In the genomic region with DNA sequence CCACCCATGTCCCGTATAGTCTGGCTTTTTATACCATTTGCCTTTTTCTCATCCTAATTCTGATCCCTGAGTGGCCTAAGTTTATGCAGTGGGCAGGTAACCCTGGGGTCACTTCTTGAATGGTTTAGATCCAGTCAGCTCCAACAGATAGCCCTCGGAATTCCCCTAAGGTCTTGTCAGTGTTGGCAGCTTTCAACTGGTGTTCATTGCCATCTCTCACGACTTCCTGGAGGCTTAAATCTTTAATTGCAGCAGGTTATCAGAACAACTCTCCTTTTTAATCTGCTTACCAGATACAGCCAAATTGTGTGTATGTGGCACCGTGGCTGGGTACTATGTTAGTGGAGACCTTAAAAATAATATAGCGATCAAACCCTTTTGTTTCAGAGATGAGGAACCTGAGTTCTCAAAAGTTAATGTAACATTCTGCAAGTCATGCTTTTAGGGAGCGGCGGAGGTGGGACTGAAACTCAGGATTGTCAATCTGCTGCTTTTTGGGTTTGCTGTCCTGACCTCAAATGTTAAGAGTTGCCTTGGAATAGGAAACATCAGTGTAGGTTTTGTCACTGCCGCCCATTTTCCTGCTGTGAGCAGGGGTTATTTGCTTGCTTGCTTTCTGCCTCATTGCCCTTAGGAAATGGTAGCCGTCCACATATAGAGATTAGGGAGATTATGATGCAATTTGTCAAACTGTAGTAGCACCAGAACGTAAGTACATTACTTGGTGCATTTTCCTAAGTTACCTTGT, we compare ENCODE assay signal across 8 cellular contexts. TPM values are rescaled to one million over a fixed set of nuclear protein-coding genes. Genes with fewer than 3 reads are reported as not detected.
DNase-seq lines count a peak whose midpoint lies in the region; ATAC-seq and TF ChIP-seq lines count a peak whose summit lies in the region.

No MANE protein-coding gene starts in this region.

- no peak for TF ChIP-seq CTCF in neural cell (IDR thresholded peaks at IDR 0.05; ENCODE audit: poor library complexity, severe bottlenecking)

- H3F3A ChIP-seq in neural cell (ENCODE audit: insufficient read depth, low read length, poor library complexity, severe bottlenecking), result no peaks in the 10 kb centered on the region

- no peaks in the 10 kb centered on the region for H4K20me1 ChIP-seq in neural cell (ENCODE audit: insufficient read depth)

- ATAC-seq in HG02678 (IDR thresholded peaks at IDR 0.05; ENCODE audit: unreplicated experiment), result peak; percentile 26
- ATAC-seq in GM21825 (IDR thresholded peaks at IDR 0.05; ENCODE audit: unreplicated experiment), result no peak

- peak overlapping the region; percentile 89 for H3K27ac ChIP-seq in neural cell (ENCODE audit: low read length)

- H3K79me2 ChIP-seq in neural cell (replicated peaks; ENCODE audit: insufficient read depth, low read length), result peaks cover 43% of the 10 kb centered on the region

- H3K4me2 ChIP-seq in neural cell (ENCODE audit: low read length), result peak overlapping the region; percentile 95

- peak overlapping the region; percentile 72 for H3K4me3 ChIP-seq in neural cell (ENCODE audit: low read length)

- peak; percentile 15 for DNase-seq in activated naive CD4-positive, alpha-beta T cell treated with Interleukin-2 at 50 U/mL for 16 hours
- DNase-seq in activated naive CD4-positive, alpha-beta T cell (lab: John Stamatoyannopoulos, UW), result no peak
- peak; percentile 58 for DNase-seq in RKO (ENCODE audit: low spot score)
- peak; percentile 24 for DNase-seq in effector CD4-positive, alpha-beta T cell
- no peak for DNase-seq in stimulated activated CD4-positive, alpha-beta T cell treated with anti-CD3 and anti-CD28 coated beads, Interleukin-12 subunit alpha, Interleukin-12 subunit beta, amount 100 ng/mL, for 4 hours

- peak overlapping the region; percentile 78 for H2AFZ ChIP-seq in neural cell (ENCODE audit: low read depth, low read length)

- no peak for TF ChIP-seq RAD21 in neural cell (conservative IDR thresholded peaks at IDR 0.05)

- H3K27me3 ChIP-seq in neural cell (ENCODE audit: insufficient read depth, low read depth, low read length), result no peaks in the 10 kb centered on the region

- peak overlapping the region; percentile 90 for H3K9ac ChIP-seq in neural cell (ENCODE audit: low read length)

- TF ChIP-seq EP300 in neural cell (conservative IDR thresholded peaks at IDR 0.05; ENCODE audit: poor library complexity, severe bottlenecking), result no peak

- H3K9me3 ChIP-seq in neural cell (ENCODE audit: low read length), result no peaks in the 10 kb centered on the region

- no peaks in the 10 kb centered on the region for H3K9me2 ChIP-seq in neural cell (ENCODE audit: insufficient read depth, low read length)

- H3K36me3 ChIP-seq in neural cell (ENCODE audit: insufficient read depth, low read length), result peaks cover 4% of the 10 kb centered on the region

TF ChIP-seq in neural cell, 6 proteins besides CTCF, POLR2A, EP300 and RAD21:
- TF ChIP-seq SMC3 (conservative IDR thresholded peaks at IDR 0.05; ENCODE audit: poor library complexity) (no peak), TAF1 (IDR thresholded peaks at IDR 0.05; ENCODE audit: low read depth) (no peak), POLR2AphosphoS5 (IDR thresholded peaks at IDR 0.05) (no peak), MXI1 (conservative IDR thresholded peaks at IDR 0.05; ENCODE audit: poor library complexity, severe bottlenecking) (no peak)
- TF ChIP-seq, protein P1, sequence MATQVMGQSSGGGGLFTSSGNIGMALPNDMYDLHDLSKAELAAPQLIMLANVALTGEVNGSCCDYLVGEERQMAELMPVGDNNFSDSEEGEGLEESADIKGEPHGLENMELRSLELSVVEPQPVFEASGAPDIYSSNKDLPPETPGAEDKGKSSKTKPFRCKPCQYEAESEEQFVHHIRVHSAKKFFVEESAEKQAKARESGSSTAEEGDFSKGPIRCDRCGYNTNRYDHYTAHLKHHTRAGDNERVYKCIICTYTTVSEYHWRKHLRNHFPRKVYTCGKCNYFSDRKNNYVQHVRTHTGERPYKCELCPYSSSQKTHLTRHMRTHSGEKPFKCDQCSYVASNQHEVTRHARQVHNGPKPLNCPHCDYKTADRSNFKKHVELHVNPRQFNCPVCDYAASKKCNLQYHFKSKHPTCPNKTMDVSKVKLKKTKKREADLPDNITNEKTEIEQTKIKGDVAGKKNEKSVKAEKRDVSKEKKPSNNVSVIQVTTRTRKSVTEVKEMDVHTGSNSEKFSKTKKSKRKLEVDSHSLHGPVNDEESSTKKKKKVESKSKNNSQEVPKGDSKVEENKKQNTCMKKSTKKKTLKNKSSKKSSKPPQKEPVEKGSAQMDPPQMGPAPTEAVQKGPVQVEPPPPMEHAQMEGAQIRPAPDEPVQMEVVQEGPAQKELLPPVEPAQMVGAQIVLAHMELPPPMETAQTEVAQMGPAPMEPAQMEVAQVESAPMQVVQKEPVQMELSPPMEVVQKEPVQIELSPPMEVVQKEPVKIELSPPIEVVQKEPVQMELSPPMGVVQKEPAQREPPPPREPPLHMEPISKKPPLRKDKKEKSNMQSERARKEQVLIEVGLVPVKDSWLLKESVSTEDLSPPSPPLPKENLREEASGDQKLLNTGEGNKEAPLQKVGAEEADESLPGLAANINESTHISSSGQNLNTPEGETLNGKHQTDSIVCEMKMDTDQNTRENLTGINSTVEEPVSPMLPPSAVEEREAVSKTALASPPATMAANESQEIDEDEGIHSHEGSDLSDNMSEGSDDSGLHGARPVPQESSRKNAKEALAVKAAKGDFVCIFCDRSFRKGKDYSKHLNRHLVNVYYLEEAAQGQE (IDR thresholded peaks at IDR 0.05; ENCODE audit: borderline replicate concordance), result no peak

RNA-seq across cellular contexts. Expression of a gene that starts 0.8 kb away (rescaled TPM):
- polyA plus RNA-seq in neural cell, result 142 and 214 TPM in 2 replicates
- polyA minus RNA-seq in neural cell, result 131 and 178 TPM in 2 replicates

Comparison
In these comparisons a context has a peak if more than half of its experiments do, and no peak if none do; other contexts are left out.
1. DNase-seq: peak in activated naive CD4-positive, alpha-beta T cell treated with Interleukin-2 at 50 U/mL for 16 hours (single experiment), RKO (single experiment) and effector CD4-positive, alpha-beta T cell (single experiment); none in activated naive CD4-positive, alpha-beta T cell (0 of 4) and stimulated activated CD4-positive, alpha-beta T cell treated with anti-CD3 and anti-CD28 coated beads, Interleukin-12 subunit alpha, Interleukin-12 subunit beta, amount 100 ng/mL, for 4 hours (single experiment).